ENCODE assay signal across 8 cellular contexts in genomic region chr7:50069613-50070012, GRCh38. TPM values are rescaled to one million over a fixed set of nuclear protein-coding genes. Genes with fewer than 3 reads are reported as not detected.
DNase-seq lines count a peak whose midpoint lies in the region; ATAC-seq, FAIRE-seq and TF ChIP-seq lines count a peak whose summit lies in the region.

No MANE protein-coding gene starts in this region.

- peaks cover 29% of the 10 kb centered on the region for H3K9me3 Mint-ChIP-seq in activated T-helper 1 cell treated with anti-CD3 and anti-CD28 coated beads, Interleukin-12 subunit alpha, Interleukin-12 subunit beta, Interleukin-2, Interleukin-4 antibody, amounts not matched to agents 30 ng/mL and 10 ng/mL and 1 ng/mL, durations not matched to agents 14 hours and 24 hours and 36 hours
- H3K9me3 Mint-ChIP-seq in stimulated activated naive CD8-positive, alpha-beta T cell treated with anti-CD3 and anti-CD28 coated beads, Interleukin-15, amount 100 ng/mL, for 72 hours: peaks cover 20 to 24% of the 10 kb centered on the region in 2 donors

- peak overlapping the region; percentile 78 for H3K4me3 Mint-ChIP-seq in activated T-helper 1 cell treated with anti-CD3 and anti-CD28 coated beads, Interleukin-12 subunit alpha, Interleukin-12 subunit beta, Interleukin-2, Interleukin-4 antibody, amounts not matched to agents 30 ng/mL and 10 ng/mL and 1 ng/mL, durations not matched to agents 14 hours and 24 hours and 36 hours
- H3K4me3 Mint-ChIP-seq in stimulated activated naive CD8-positive, alpha-beta T cell treated with anti-CD3 and anti-CD28 coated beads, Interleukin-15, amount 100 ng/mL, for 72 hours: peak overlapping the region; percentile 78

- TF ChIP-seq CTCF in brain microvascular endothelial cell (IDR thresholded peaks at IDR 0.05; ENCODE audit: low read depth, low read length, missing control alignments): no peak

- DNase-seq in Daoy (ENCODE audit: low read depth) (peak; percentile 32), brain microvascular endothelial cell (no peak), RCC 7860 (ENCODE audit: low spot score) (no peak)
- no peak for DNase-seq in activated T-helper 1 cell treated with anti-CD3 and anti-CD28 coated beads, Interleukin-12 subunit alpha, Interleukin-12 subunit beta, Interleukin-2, Interleukin-4 antibody, amounts not matched to agents 30 ng/mL and 10 ng/mL and 1 ng/mL, durations not matched to agents 14 hours and 24 hours and 36 hours (ENCODE audit: low spot score)
- DNase-seq in stimulated activated naive CD8-positive, alpha-beta T cell treated with anti-CD3 and anti-CD28 coated beads, Interleukin-15, amount 100 ng/mL, for 72 hours: peak; percentile 12 to 51

- H3K9ac ChIP-seq in HUES48 (ENCODE audit: low read depth, low read length) (no peak overlapping the region), iPS-18a (ENCODE audit: low read length) (peak overlapping the region; percentile 16)

- peak overlapping the region; percentile 5 for H3K27ac Mint-ChIP-seq in activated T-helper 1 cell treated with anti-CD3 and anti-CD28 coated beads, Interleukin-12 subunit alpha, Interleukin-12 subunit beta, Interleukin-2, Interleukin-4 antibody, amounts not matched to agents 30 ng/mL and 10 ng/mL and 1 ng/mL, durations not matched to agents 14 hours and 24 hours and 36 hours
- peak overlapping the region; percentile 0 to 67 for H3K27ac Mint-ChIP-seq in stimulated activated naive CD8-positive, alpha-beta T cell treated with anti-CD3 and anti-CD28 coated beads, Interleukin-15, amount 100 ng/mL, for 72 hours

- no peaks in the 10 kb centered on the region for H3K27me3 ChIP-seq in HUES48 (ENCODE audit: control insufficient read depth, insufficient read depth, low read length)
- H3K27me3 ChIP-seq in iPS-18a (ENCODE audit: control insufficient read depth, insufficient read depth, low read length): no peaks in the 10 kb centered on the region
- H3K27me3 ChIP-seq in brain microvascular endothelial cell (replicated peaks): no peaks in the 10 kb centered on the region

- H3K36me3 ChIP-seq in HUES48 (ENCODE audit: control insufficient read depth, insufficient read depth, low read length) (no peaks in the 10 kb centered on the region), iPS-18a (ENCODE audit: control insufficient read depth, low read depth, low read length) (no peaks in the 10 kb centered on the region), brain microvascular endothelial cell (replicated peaks) (no peaks in the 10 kb centered on the region)

- peaks cover 9% of the 10 kb centered on the region for H3K27me3 Mint-ChIP-seq in activated T-helper 1 cell treated with anti-CD3 and anti-CD28 coated beads, Interleukin-12 subunit alpha, Interleukin-12 subunit beta, Interleukin-2, Interleukin-4 antibody, amounts not matched to agents 30 ng/mL and 10 ng/mL and 1 ng/mL, durations not matched to agents 14 hours and 24 hours and 36 hours (ENCODE audit: insufficient read depth)
- no peaks in the 10 kb centered on the region for H3K27me3 Mint-ChIP-seq in stimulated activated naive CD8-positive, alpha-beta T cell treated with anti-CD3 and anti-CD28 coated beads, Interleukin-15, amount 100 ng/mL, for 72 hours

- H3K4me1 Mint-ChIP-seq in activated T-helper 1 cell treated with anti-CD3 and anti-CD28 coated beads, Interleukin-12 subunit alpha, Interleukin-12 subunit beta, Interleukin-2, Interleukin-4 antibody, amounts not matched to agents 30 ng/mL and 10 ng/mL and 1 ng/mL, durations not matched to agents 14 hours and 24 hours and 36 hours (ENCODE audit: low read depth): peaks cover 20% of the 10 kb centered on the region
- H3K4me1 Mint-ChIP-seq in stimulated activated naive CD8-positive, alpha-beta T cell treated with anti-CD3 and anti-CD28 coated beads, Interleukin-15, amount 100 ng/mL, for 72 hours: peaks cover 22% of the 10 kb centered on the region

- in situ Hi-C loops in brain microvascular endothelial cell (cut with HindIII; ENCODE audit: low pct_ligation_motif_present, low sequenced_read_pairs): no loop called here

- H3K36me3 Mint-ChIP-seq in activated T-helper 1 cell treated with anti-CD3 and anti-CD28 coated beads, Interleukin-12 subunit alpha, Interleukin-12 subunit beta, Interleukin-2, Interleukin-4 antibody, amounts not matched to agents 30 ng/mL and 10 ng/mL and 1 ng/mL, durations not matched to agents 14 hours and 24 hours and 36 hours (ENCODE audit: low read depth): no peaks in the 10 kb centered on the region

- H3K27ac ChIP-seq in HUES48 (ENCODE audit: low read depth, low read length): peak overlapping the region; percentile 43
- peak overlapping the region; percentile 76 for H3K27ac ChIP-seq in iPS-18a (ENCODE audit: low read length)
- H3K27ac ChIP-seq in brain microvascular endothelial cell: no peak overlapping the region

- intact Hi-C loops in activated T-helper 1 cell treated with anti-CD3 and anti-CD28 coated beads, Interleukin-12 subunit alpha, Interleukin-12 subunit beta, Interleukin-2, Interleukin-4 antibody, amounts not matched to agents 30 ng/mL and 10 ng/mL and 1 ng/mL, durations not matched to agents 14 hours and 24 hours and 36 hours (cut with micrococcal nuclease): no loop called here

- H3K9me3 ChIP-seq in HUES48 (ENCODE audit: control insufficient read depth, insufficient read depth, low read length) (peaks cover 39% of the 10 kb centered on the region), iPS-18a (ENCODE audit: control insufficient read depth, low read depth, low read length) (peaks cover 12% of the 10 kb centered on the region)

- no peak for FAIRE-seq in RCC 7860 (lab: Jason Lieb, UNC)

- H3K4me1 ChIP-seq in HUES48 (ENCODE audit: control insufficient read depth, insufficient read depth, low read length) (peaks cover 16% of the 10 kb centered on the region), iPS-18a (ENCODE audit: control insufficient read depth, low read depth, low read length) (peaks cover 20% of the 10 kb centered on the region)

- peak; percentile 84 for ATAC-seq in GM21390 (IDR thresholded peaks at IDR 0.05; ENCODE audit: unreplicated experiment)
- ATAC-seq in stimulated activated naive CD8-positive, alpha-beta T cell treated with anti-CD3 and anti-CD28 coated beads, Interleukin-15, amount 100 ng/mL, for 72 hours: peak; percentile 93

- peak overlapping the region; percentile 9; the same call in 1 of the 2 replicates for H3K4me3 ChIP-seq in HUES48 (ENCODE audit: low read depth, low read length)
- peak overlapping the region; percentile 44 for H3K4me3 ChIP-seq in iPS-18a (ENCODE audit: low read length)
- no peak overlapping the region for H3K4me3 ChIP-seq in brain microvascular endothelial cell (ENCODE audit: low read depth, low read length)

RNA-seq across cellular contexts. Expression of gene ZPBP, which starts 23.4 kb away (rescaled TPM):
- not detected in 2 replicates for total RNA-seq in Daoy (2014; rRNA removed; shearing (Covaris generic))
- total RNA-seq in activated T-helper 1 cell treated with anti-CD3 and anti-CD28 coated beads, Interleukin-12 subunit alpha, Interleukin-12 subunit beta, Interleukin-2, Interleukin-4 antibody, amounts not matched to agents 30 ng/mL and 10 ng/mL and 1 ng/mL, durations not matched to agents 14 hours and 24 hours and 36 hours: not detected in 2 replicates

Comparison
In these comparisons a context has a peak if more than half of its experiments do, and no peak if none do; other contexts are left out.
1. DNase-seq: peak in Daoy (single experiment) and stimulated activated naive CD8-positive, alpha-beta T cell treated with anti-CD3 and anti-CD28 coated beads, Interleukin-15, amount 100 ng/mL, for 72 hours (2 of 2); none in activated T-helper 1 cell treated with anti-CD3 and anti-CD28 coated beads, Interleukin-12 subunit alpha, Interleukin-12 subunit beta, Interleukin-2, Interleukin-4 antibody, amounts not matched to agents 30 ng/mL and 10 ng/mL and 1 ng/mL, durations not matched to agents 14 hours and 24 hours and 36 hours (single experiment), brain microvascular endothelial cell (single experiment) and RCC 7860 (single experiment).